14 cellular contexts compared by ENCODE assay signal in the genomic region with DNA sequence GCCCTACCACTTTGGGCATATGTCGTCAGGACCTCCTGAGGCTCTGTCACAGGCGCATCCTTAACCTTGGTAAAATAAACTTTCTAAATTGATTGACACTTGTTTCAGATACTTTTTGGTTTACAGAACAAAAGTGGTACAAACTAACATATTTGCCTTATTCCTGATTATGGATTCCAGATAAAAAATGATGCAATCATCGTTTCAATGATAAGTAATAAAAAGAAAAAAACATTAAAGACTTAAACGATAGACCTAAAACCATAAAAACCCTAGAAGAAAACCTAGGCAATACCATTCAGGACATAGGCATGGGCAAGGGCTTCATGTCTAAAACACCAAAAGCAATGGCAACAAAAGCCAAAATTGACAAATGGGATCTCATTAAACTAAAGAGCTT. TPM values are rescaled to one million over a fixed set of nuclear protein-coding genes. Genes with fewer than 3 reads are reported as not detected.
"Had no signal": no experiment of that assay in that cellular context is flagged by ENCODE, and none has a peak within 500 bp of the region (broad histone marks: within the 10 kb centered on the region; RNA-seq: fewer than 3 reads in every experiment).

No MANE protein-coding gene starts in this region.

RNA-seq across cellular contexts. Expression of gene CRISP2, which starts 10.6 kb away (rescaled TPM):
- total RNA-seq: activated B cell treated with CpG ODN at 0.5 μM for 24 hours; activated CD4-positive, alpha-beta memory T cell treated with anti-CD3 and anti-CD28 coated beads for 36 hours; activated CD4-positive, alpha-beta memory T cell treated with anti-CD3 and anti-CD28 coated beads, Interleukin-2, amount 10 ng/mL, durations not matched to agents 7 days and 5 days; activated CD4-positive, alpha-beta T cell treated with anti-CD3 and anti-CD28 coated beads for 36 hours; activated CD4-positive, alpha-beta T cell treated with anti-CD3 and anti-CD28 coated beads, Interleukin-2, amount 10 ng/mL, durations not matched to agents 24 days and 14 days; activated CD4-positive, alpha-beta T cell treated with anti-CD3 and anti-CD28 coated beads, Interleukin-2, amount 10 ng/mL, durations not matched to agents 7 days and 5 days; activated CD8-positive, alpha-beta memory T cell treated with anti-CD3 and anti-CD28 coated beads for 36 hours; activated CD8-positive, alpha-beta memory T cell treated with anti-CD3 and anti-CD28 coated beads, Interleukin-2, amount 10 ng/mL, durations not matched to agents 7 days and 5 days; activated CD8-positive, alpha-beta T cell treated with anti-CD3 and anti-CD28 coated beads for 36 hours; activated CD8-positive, alpha-beta T cell treated with anti-CD3 and anti-CD28 coated beads, Interleukin-2, amount 10 ng/mL, durations not matched to agents 7 days and 5 days; T-helper 1 cell treated with Interleukin-12 subunit alpha and Interleukin-12 subunit beta and Interleukin-4 antibody, amounts not matched to agents 30 ng/mL and 1 ng/mL, for 36 hours; T-helper 17 cell; T-helper 2 cell treated with Interferon-gamma antibody and Interleukin-4, amounts not matched to agents 100 ng/mL and 5 ng/mL, for 36 hours; WTC11 had no signal

RNA-seq across cellular contexts. Expression of gene CRISP3, which starts 20.3 kb away (rescaled TPM):
- total RNA-seq: activated B cell treated with CpG ODN at 0.5 μM for 24 hours; activated CD4-positive, alpha-beta memory T cell treated with anti-CD3 and anti-CD28 coated beads for 36 hours; activated CD4-positive, alpha-beta memory T cell treated with anti-CD3 and anti-CD28 coated beads, Interleukin-2, amount 10 ng/mL, durations not matched to agents 7 days and 5 days; activated CD4-positive, alpha-beta T cell treated with anti-CD3 and anti-CD28 coated beads for 36 hours; activated CD4-positive, alpha-beta T cell treated with anti-CD3 and anti-CD28 coated beads, Interleukin-2, amount 10 ng/mL, durations not matched to agents 24 days and 14 days; activated CD4-positive, alpha-beta T cell treated with anti-CD3 and anti-CD28 coated beads, Interleukin-2, amount 10 ng/mL, durations not matched to agents 7 days and 5 days; activated CD8-positive, alpha-beta memory T cell treated with anti-CD3 and anti-CD28 coated beads for 36 hours; activated CD8-positive, alpha-beta memory T cell treated with anti-CD3 and anti-CD28 coated beads, Interleukin-2, amount 10 ng/mL, durations not matched to agents 7 days and 5 days; activated CD8-positive, alpha-beta T cell treated with anti-CD3 and anti-CD28 coated beads for 36 hours; activated CD8-positive, alpha-beta T cell treated with anti-CD3 and anti-CD28 coated beads, Interleukin-2, amount 10 ng/mL, durations not matched to agents 7 days and 5 days; T-helper 1 cell treated with Interleukin-12 subunit alpha and Interleukin-12 subunit beta and Interleukin-4 antibody, amounts not matched to agents 30 ng/mL and 1 ng/mL, for 36 hours; T-helper 17 cell; T-helper 2 cell treated with Interferon-gamma antibody and Interleukin-4, amounts not matched to agents 100 ng/mL and 5 ng/mL, for 36 hours; WTC11 had no signal
